Comparison of ENCODE assay signal across 19 cellular contexts in genomic region chr10:30481603-30482002, GRCh38.
"Had no signal": no experiment of that assay in that cellular context is flagged by ENCODE, and none has a peak within 500 bp of the region (broad histone marks: within the 10 kb centered on the region; RNA-seq: fewer than 3 reads in every experiment).

No MANE protein-coding gene starts in this region.

- H3K4me3 Mint-ChIP-seq: natural killer cell, neural crest cell had no signal

- H3K9me3 Mint-ChIP-seq: natural killer cell had no signal

- H3K27ac ChIP-seq: foreskin keratinocyte, hepatocyte, left ventricle myocardium inferior, sigmoid colon, skin epidermis, upper lobe of left lung, uterus had no signal

- H3K9me3 ChIP-seq: uterus had no signal

- DNase-seq: dermis blood vessel endothelial cell; erythroblast; foreskin keratinocyte; kidney; left cardiac atrium; left ventricle myocardium inferior; natural killer cell; posterior cingulate gyrus; sigmoid colon; stimulated activated CD4-positive, alpha-beta T cell treated with anti-CD3 and anti-CD28 coated beads, Interleukin-2, amount 100 ng/mL, for 24 hours; stimulated activated CD4-positive, alpha-beta T cell treated with anti-CD3 and anti-CD28 coated beads, Interleukin-4, amount 100 ng/mL, for 4 hours; stimulated activated naive CD4-positive, alpha-beta T cell treated with Interleukin-2 at 50 U/mL for 16 hours; upper lobe of left lung; uterus had no signal

- H2AFZ ChIP-seq: hepatocyte had no signal

- H3K4me1 ChIP-seq: foreskin keratinocyte, left ventricle myocardium inferior, sigmoid colon, upper lobe of left lung, uterus had no signal

- H3K36me3 ChIP-seq: left ventricle myocardium inferior, sigmoid colon, upper lobe of left lung, uterus had no signal

- ATAC-seq: foreskin keratinocyte, left cardiac atrium, natural killer cell had no signal

- FAIRE-seq: colon, kidney had no signal

- H3K36me3 Mint-ChIP-seq: natural killer cell had no signal

- H3K27ac Mint-ChIP-seq: natural killer cell had no signal

- H3K79me2 ChIP-seq: hepatocyte had no signal

- H3K27me3 ChIP-seq: foreskin keratinocyte, hepatocyte, sigmoid colon, upper lobe of left lung, uterus had no signal

- H3K4me2 ChIP-seq: hepatocyte had no signal

- H3K4me1 Mint-ChIP-seq: neural crest cell had no signal

- H3K4me3 ChIP-seq: hepatocyte, left ventricle myocardium inferior, lung, sigmoid colon, skin epidermis, upper lobe of left lung, uterus had no signal
